Comparison of ENCODE assay signal across 18 cellular contexts in genomic region chr3:151306168-151306810, GRCh38. TPM values are rescaled to one million over a fixed set of nuclear protein-coding genes. Genes with fewer than 3 reads are reported as not detected.
DNase-seq lines count a peak whose midpoint lies in the region; FAIRE-seq and TF ChIP-seq lines count a peak whose summit lies in the region.
"Had no signal": no experiment of that assay in that cellular context is flagged by ENCODE, and none has a peak within 500 bp of the region (broad histone marks: within the 10 kb centered on the region; RNA-seq: fewer than 3 reads in every experiment).

No MANE protein-coding gene starts in this region.

- H2AFZ ChIP-seq in GM23248, result no peak overlapping the region
- no peak overlapping the region for H2AFZ ChIP-seq in KMS-11 (ENCODE audit: low read depth)
- H2AFZ ChIP-seq in H1 (ENCODE audit: low read length), result no peak overlapping the region
- no peak overlapping the region for H2AFZ ChIP-seq in osteoblast (ENCODE audit: low read length)

- H2BK15ac ChIP-seq in H1 (ENCODE audit: low read length), result no peak overlapping the region

- no peak overlapping the region for H3K56ac ChIP-seq in H1 (replicated peaks; ENCODE audit: insufficient read length, low read depth, low read length)

- H4K20me1 ChIP-seq in GM23248 (ENCODE audit: insufficient read depth), result no peaks in the 10 kb centered on the region
- no peaks in the 10 kb centered on the region for H4K20me1 ChIP-seq in KMS-11 (ENCODE audit: insufficient read depth)
- H4K20me1 ChIP-seq in H1 (replicated peaks in 1 of 2; ENCODE audit: control insufficient read depth in 1 of 2, insufficient read depth in 2 of 2, low read length in 2 of 2), result peaks cover 0 to 2% of the 10 kb centered on the region in 2 experiments
- H4K20me1 ChIP-seq in osteoblast (ENCODE audit: insufficient read depth, low read length), result no peaks in the 10 kb centered on the region

- H2BK12ac ChIP-seq in H1 (ENCODE audit: low read depth, low read length), result peak overlapping the region; percentile 27; the same call in 1 of the 2 replicates

- H3K4me1 ChIP-seq in GM23248 (ENCODE audit: insufficient read depth) (peaks cover 58% of the 10 kb centered on the region), KMS-11 (ENCODE audit: low read depth, poor library complexity, severe bottlenecking) (peaks cover 31% of the 10 kb centered on the region), H1 (replicated peaks in 1 of 4; ENCODE audit: control insufficient read depth in 3 of 4, insufficient read depth in 4 of 4, low read length in 3 of 4) (peaks cover 7 to 28% (median 16%) of the 10 kb centered on the region in 4 experiments), osteoblast (ENCODE audit: insufficient read depth, low read length) (peaks cover 38% of the 10 kb centered on the region), thyroid gland (peaks cover 0 to 7% of the 10 kb centered on the region in 2 donors)
- H3K4me1 ChIP-seq: gastrocnemius medialis had no signal

- WGBS in GM23248 (ENCODE audit: low coverage in 1 of 2, low lambda C conversion rate in 2 of 2, missing lambda C conversion rate in 2 of 2), 2 experiments, result 95 to 99% methylated on average over 6 of the region's 6 CpGs
- 88% methylated on average over 6 of the region's 6 CpGs; no CpG with 5 or more reads in 1 of the 2 experiments for WGBS in H1 (ENCODE audit: extremely low coverage in 1 of 2, insufficient coverage in 1 of 2, insufficient read length in 1 of 2, insufficient replicate concordance in 2 of 2, low coverage in 1 of 2, low lambda C conversion rate in 2 of 2, missing lambda C conversion rate in 1 of 2), 2 experiments
- 89 to 90% methylated on average over 6 of the region's 6 CpGs for WGBS in thyroid gland, 2 donors

- H2AK5ac ChIP-seq in H1 (ENCODE audit: low read depth, low read length), result no peak overlapping the region

- H3K9ac ChIP-seq in GM23248 (0 out of 2 replicates have a peak overlapping the region, but pooled peaks have one; percentile 42), KMS-11 (no peak overlapping the region), H1 (replicated peaks in 1 of 4; ENCODE audit: extremely low read depth in 1 of 4, low read depth in 3 of 4, low read length in 3 of 4) (no peak overlapping the region)

- intact Hi-C loops in thyroid gland (cut with DNase I), result no loop called here

- H3K36me3 ChIP-seq in GM23248 (ENCODE audit: low read depth) (no peaks in the 10 kb centered on the region), KMS-11 (ENCODE audit: insufficient read depth) (no peaks in the 10 kb centered on the region), H1 (ENCODE audit: control insufficient read depth in 2 of 4, insufficient read depth in 4 of 4, low read length in 3 of 4) (no peaks in the 10 kb centered on the region), osteoblast (ENCODE audit: insufficient read depth, low read length) (no peaks in the 10 kb centered on the region), thyroid gland (no peaks in the 10 kb centered on the region)
- H3K36me3 ChIP-seq: gastrocnemius medialis had no signal

- H3K23ac ChIP-seq in H1 (ENCODE audit: insufficient read length), result no peak overlapping the region

- H3F3A ChIP-seq in GM23248 (ENCODE audit: insufficient read depth), result peaks cover 30% of the 10 kb centered on the region

- H3K23me2 ChIP-seq in H1 (ENCODE audit: low read depth, low read length), result no peaks in the 10 kb centered on the region

- no peak for TF ChIP-seq RAD21 in H1 (IDR thresholded peaks at IDR 0.05 in 1 of 2, conservative IDR thresholded peaks at IDR 0.05 in 1 of 2; ENCODE audit: low read depth in 2 of 2, low read length in 2 of 2)

- H3K79me2 ChIP-seq in GM23248 (ENCODE audit: insufficient read depth) (no peaks in the 10 kb centered on the region), KMS-11 (ENCODE audit: insufficient read depth, low read depth) (no peaks in the 10 kb centered on the region), H1 (ENCODE audit: control insufficient read depth in 1 of 2, insufficient read depth in 2 of 2, low read length in 2 of 2) (no peaks in the 10 kb centered on the region), osteoblast (ENCODE audit: insufficient read depth, low read length) (no peaks in the 10 kb centered on the region)

- H3K27me3 ChIP-seq in GM23248 (replicated peaks; ENCODE audit: insufficient read depth), result no peaks in the 10 kb centered on the region
- H3K27me3 ChIP-seq in KMS-11 (ENCODE audit: insufficient read depth, low read depth), result no peaks in the 10 kb centered on the region
- H3K27me3 ChIP-seq in H1 (replicated peaks in 1 of 4; ENCODE audit: control insufficient read depth in 3 of 4, extremely low read depth in 1 of 4, insufficient read depth in 3 of 4, low read length in 3 of 4), result 0 out of 7 replicates have a peak, but pooled peaks cover 0 to 3% (median 0%) of the 10 kb centered on the region in 4 experiments
- no peaks in the 10 kb centered on the region for H3K27me3 ChIP-seq in osteoblast (ENCODE audit: insufficient read depth, low read length)
- H3K27me3 ChIP-seq in thyroid gland, result no peaks in the 10 kb centered on the region
- H3K27me3 ChIP-seq: gastrocnemius medialis had no signal

- TF ChIP-seq CTCF in KMS-11 (conservative IDR thresholded peaks at IDR 0.05; ENCODE audit: low read depth, low read length) (no peak), H1 (IDR thresholded peaks at IDR 0.05; ENCODE audit: control extremely low read depth in 1 of 3, insufficient read depth in 1 of 3, low read depth in 1 of 3, low read length in 3 of 3) (no peak), osteoblast (IDR thresholded peaks at IDR 0.05; ENCODE audit: extremely low read depth, low read depth, low read length) (no peak), thyroid gland (IDR thresholded peaks at IDR 0.05) (no peak)

- no peaks in the 10 kb centered on the region for H3K79me1 ChIP-seq in H1 (ENCODE audit: low read depth, low read length)

- H3K14ac ChIP-seq in H1 (ENCODE audit: insufficient read length), result no peak overlapping the region

- no peak overlapping the region for H2BK120ac ChIP-seq in H1 (replicated peaks; ENCODE audit: low read depth, low read length)

- peak overlapping the region; percentile 64; the same call in 1 of the 2 replicates for H4K8ac ChIP-seq in H1 (ENCODE audit: extremely low read depth, insufficient read depth, low read length)

- TF ChIP-seq POLR2A in H1 (IDR thresholded peaks at IDR 0.05; ENCODE audit: control extremely low read depth in 1 of 2, low read depth in 2 of 2, low read length in 2 of 2) (no peak), thyroid gland (IDR thresholded peaks at IDR 0.05) (no peak)

- no peak overlapping the region for H2BK5ac ChIP-seq in H1 (ENCODE audit: low read depth, low read length)

- peak overlapping the region; percentile 92 for H3K4me2 ChIP-seq in GM23248 (ENCODE audit: unreplicated experiment)
- peak overlapping the region; percentile 61 for H3K4me2 ChIP-seq in KMS-11
- H3K4me2 ChIP-seq in H1 (ENCODE audit: insufficient read depth in 1 of 2, low read depth in 2 of 2, low read length in 2 of 2), result no peak overlapping the region
- H3K4me2 ChIP-seq in osteoblast (ENCODE audit: insufficient read depth, low read length), result peak overlapping the region; percentile 61

- CTCF ChIA-PET in H1 (lab: Charles Lee; ENCODE audit: partially characterized antibody), result interaction anchor here (0.7 to 2.6 kb wide), 11 partner anchors 10 to 195 kb away, joined by 3 to 7 read pairs (median 3); partner anchors contain the start of gene GPR87

- H3K18ac ChIP-seq in H1 (ENCODE audit: extremely low read depth, low read length), result no peak overlapping the region

- H3K4me3 ChIP-seq in GM23248 (peak overlapping the region; percentile 67), KMS-11 (IDR thresholded peaks at IDR 0.05; ENCODE audit: insufficient read depth, low read depth, low read length) (no peak overlapping the region), H1 (ENCODE audit: extremely low read depth in 1 of 4, insufficient read depth in 2 of 4, low read depth in 3 of 4, low read length in 4 of 4) (no peak overlapping the region), osteoblast (ENCODE audit: insufficient read depth, low read length) (no peak overlapping the region), thyroid gland (replicated peaks in 1 of 3) (no peak overlapping the region)
- H3K4me3 ChIP-seq: gastrocnemius medialis had no signal

- no peak for TF ChIP-seq EP300 in H1 (IDR thresholded peaks at IDR 0.05; ENCODE audit: borderline replicate concordance in 1 of 2, low read depth in 2 of 2, low read length in 2 of 2)

- DNase-seq in GM23248 (no peak), H1 (ENCODE audit: low read depth in 1 of 2, low spot score in 2 of 2) (no peak), osteoblast (ENCODE audit: insufficient read length, low spot score, missing footprints) (no peak), NCI-H82 (lab: John Stamatoyannopoulos, UW) (no peak), thyroid gland (no peak), cortex of kidney (lab: John Stamatoyannopoulos, UW) (no peak)
- DNase-seq: activated effector memory CD4-positive, alpha-beta T cell treated with Interleukin-2 at 50 U/mL for 16 hours; DND-41; effector CD8-positive, alpha-beta T cell; gastrocnemius medialis; NCI-H2029; NCI-H524 treated with DMSO at 0.1 percent for 48 hours; occipital lobe had no signal

- FAIRE-seq in H1 (lab: Jason Lieb, UNC), result no peak

- POLR2A ChIA-PET in H1 (lab: Charles Lee; ENCODE audit: partially characterized antibody), result no interaction called here

- no peaks in the 10 kb centered on the region for H3K9me3 ChIP-seq in GM23248 (ENCODE audit: low read depth)
- no peaks in the 10 kb centered on the region for H3K9me3 ChIP-seq in H1 (ENCODE audit: insufficient read depth in 2 of 2, low read depth in 1 of 2, low read length in 1 of 2)
- no peaks in the 10 kb centered on the region for H3K9me3 ChIP-seq in osteoblast (ENCODE audit: low read depth, low read length)
- H3K9me3 ChIP-seq in thyroid gland, result no peaks in the 10 kb centered on the region
- H3K9me3 ChIP-seq: gastrocnemius medialis had no signal

- no peak overlapping the region for H4K5ac ChIP-seq in H1 (ENCODE audit: insufficient read length, low read depth, low read length)

- H3K27ac ChIP-seq in GM23248 (peak overlapping the region; percentile 79), KMS-11 (no peak overlapping the region), H1 (ENCODE audit: low read depth, low read length) (no peak overlapping the region), osteoblast (ENCODE audit: low read depth, low read length) (peak overlapping the region; percentile 56), thyroid gland (no peak overlapping the region)
- H3K27ac ChIP-seq: C4-2B, gastrocnemius medialis had no signal

- H3K9me2 ChIP-seq in GM23248 (ENCODE audit: insufficient read depth), result no peaks in the 10 kb centered on the region

- H4K91ac ChIP-seq in H1 (replicated peaks; ENCODE audit: insufficient read length, low read length), result no peak overlapping the region

- in situ Hi-C loops in GM23248 (cut with MboI), result no loop called here

- H2BK20ac ChIP-seq in H1 (ENCODE audit: low read length), result peak overlapping the region; percentile 24; the same call in 1 of the 2 replicates

- no peak overlapping the region for H3K4ac ChIP-seq in H1 (replicated peaks; ENCODE audit: insufficient read length, low read depth, low read length)

RNA-seq across cellular contexts. Expression of gene GPR87, which starts 10.3 kb away (rescaled TPM):
- total RNA-seq in GM23248 (2014; rRNA removed; shearing (Covaris generic)), result 0.22 TPM in 1 of 2 replicates, not detected in the other
- polyA plus RNA-seq in GM23248 (2016; fragmentation: Nextera tagmentation; extraction: Ambion mirVana), result not detected in 2 replicates
- not detected in 2 replicates for total RNA-seq in H1 (2021; fragmentation: NEBNext Ultra II Directional; extraction: Animal tissue kit (Norgen Biotek cat#: 25700))
- 0.05 and 0.06 TPM in 2 replicates for polyA plus RNA-seq in H1 (2011; rRNA removed)
- polyA plus RNA-seq in H1 (2011; cell fraction: cytosol; rRNA removed), result not detected
- not detected for polyA plus RNA-seq in H1 (2011; cell fraction: nucleus; rRNA removed)
- polyA plus RNA-seq in H1 (2012, experiment 1 of 2), result 0.11 to 0.31 TPM (median 0.27 TPM) in 3 of 4 replicates, not detected in the other
- not detected for polyA plus RNA-seq in H1 (2012, experiment 2 of 2)
- polyA plus RNA-seq in H1 (2013, experiment 1 of 2), result 0.12 TPM
- 0.22 TPM for polyA plus RNA-seq in H1 (2013, experiment 2 of 2)
- polyA minus RNA-seq in H1 (2011; rRNA and poly(A)+ RNA removed), result not detected in 2 replicates
- polyA minus RNA-seq in H1 (2011; cell fraction: cytosol; rRNA and poly(A)+ RNA removed), result not detected
- 0.60 TPM for polyA minus RNA-seq in H1 (2011; cell fraction: nucleus; rRNA and poly(A)+ RNA removed)
- total RNA-seq in osteoblast, result not detected in 2 replicates
- total RNA-seq in thyroid gland, result not detected
- total RNA-seq: gastrocnemius medialis, mononuclear cell, occipital lobe had no signal

RNA-seq across cellular contexts. Expression of gene P2RY13, which starts 23.1 kb away (rescaled TPM):
- total RNA-seq in GM23248 (2014; rRNA removed; shearing (Covaris generic)), result not detected in 2 replicates
- polyA plus RNA-seq in GM23248 (2016; fragmentation: Nextera tagmentation; extraction: Ambion mirVana) (not detected in 2 replicates), H1 (2011; rRNA removed) (not detected in 2 replicates)
- total RNA-seq in H1 (2021; fragmentation: NEBNext Ultra II Directional; extraction: Animal tissue kit (Norgen Biotek cat#: 25700)), result not detected in 2 replicates
- not detected for polyA plus RNA-seq in H1 (2011; cell fraction: cytosol; rRNA removed)
- polyA plus RNA-seq in H1 (2011; cell fraction: nucleus; rRNA removed), result not detected
- polyA plus RNA-seq in H1 (2012, experiment 1 of 2), result not detected in 4 replicates
- not detected for polyA plus RNA-seq in H1 (2012, experiment 2 of 2)
- not detected for polyA plus RNA-seq in H1 (2013, experiment 1 of 2)
- not detected for polyA plus RNA-seq in H1 (2013, experiment 2 of 2)
- polyA minus RNA-seq in H1 (2011; rRNA and poly(A)+ RNA removed), result not detected in 2 replicates
- not detected for polyA minus RNA-seq in H1 (2011; cell fraction: cytosol; rRNA and poly(A)+ RNA removed)
- not detected for polyA minus RNA-seq in H1 (2011; cell fraction: nucleus; rRNA and poly(A)+ RNA removed)
- total RNA-seq in osteoblast (not detected in 2 replicates), thyroid gland (1 to 10 TPM in 2 of 4 donors, under 1 TPM in 2; 0.63 to 1.8 (median 0.89) TPM)
- total RNA-seq: HT1080, M059J had no signal

RNA-seq across cellular contexts. Expression of gene P2RY14, which starts 27.9 kb away (rescaled TPM):
- total RNA-seq in GM23248 (2014; rRNA removed; shearing (Covaris generic)), result not detected in 2 replicates
- not detected in 2 replicates for polyA plus RNA-seq in GM23248 (2016; fragmentation: Nextera tagmentation; extraction: Ambion mirVana)
- not detected in 2 replicates for total RNA-seq in H1 (2021; fragmentation: NEBNext Ultra II Directional; extraction: Animal tissue kit (Norgen Biotek cat#: 25700))
- polyA plus RNA-seq in H1 (2011; rRNA removed), result not detected in 2 replicates
- polyA plus RNA-seq in H1 (2011; cell fraction: cytosol; rRNA removed), result not detected
- polyA plus RNA-seq in H1 (2011; cell fraction: nucleus; rRNA removed), result not detected
- polyA plus RNA-seq in H1 (2012, experiment 1 of 2), result 0.07 to 0.09 TPM in 2 of 4 replicates, not detected in the others
- not detected for polyA plus RNA-seq in H1 (2012, experiment 2 of 2)
- not detected for polyA plus RNA-seq in H1 (2013, experiment 1 of 2)
- polyA plus RNA-seq in H1 (2013, experiment 2 of 2), result not detected
- not detected in 2 replicates for polyA minus RNA-seq in H1 (2011; rRNA and poly(A)+ RNA removed)
- polyA minus RNA-seq in H1 (2011; cell fraction: cytosol; rRNA and poly(A)+ RNA removed), result not detected
- not detected for polyA minus RNA-seq in H1 (2011; cell fraction: nucleus; rRNA and poly(A)+ RNA removed)
- total RNA-seq in osteoblast, result not detected in 2 replicates
- 1 to 10 TPM; 1.8 to 9.5 (median 2.5) TPM for total RNA-seq in thyroid gland
- total RNA-seq: HT1080, M059J had no signal

Comparison
In these comparisons a context has a peak if more than half of its experiments do, and no peak if none do; other contexts are left out.
1. H3K27ac ChIP-seq: peak in GM23248 (single experiment) and osteoblast (single experiment); none in KMS-11 (single experiment), H1 (single experiment) and thyroid gland (0 of 3).
2. H3K4me2 ChIP-seq: peak in GM23248 (single experiment), KMS-11 (single experiment) and osteoblast (single experiment); none in H1 (0 of 2).